In the genomic region with DNA sequence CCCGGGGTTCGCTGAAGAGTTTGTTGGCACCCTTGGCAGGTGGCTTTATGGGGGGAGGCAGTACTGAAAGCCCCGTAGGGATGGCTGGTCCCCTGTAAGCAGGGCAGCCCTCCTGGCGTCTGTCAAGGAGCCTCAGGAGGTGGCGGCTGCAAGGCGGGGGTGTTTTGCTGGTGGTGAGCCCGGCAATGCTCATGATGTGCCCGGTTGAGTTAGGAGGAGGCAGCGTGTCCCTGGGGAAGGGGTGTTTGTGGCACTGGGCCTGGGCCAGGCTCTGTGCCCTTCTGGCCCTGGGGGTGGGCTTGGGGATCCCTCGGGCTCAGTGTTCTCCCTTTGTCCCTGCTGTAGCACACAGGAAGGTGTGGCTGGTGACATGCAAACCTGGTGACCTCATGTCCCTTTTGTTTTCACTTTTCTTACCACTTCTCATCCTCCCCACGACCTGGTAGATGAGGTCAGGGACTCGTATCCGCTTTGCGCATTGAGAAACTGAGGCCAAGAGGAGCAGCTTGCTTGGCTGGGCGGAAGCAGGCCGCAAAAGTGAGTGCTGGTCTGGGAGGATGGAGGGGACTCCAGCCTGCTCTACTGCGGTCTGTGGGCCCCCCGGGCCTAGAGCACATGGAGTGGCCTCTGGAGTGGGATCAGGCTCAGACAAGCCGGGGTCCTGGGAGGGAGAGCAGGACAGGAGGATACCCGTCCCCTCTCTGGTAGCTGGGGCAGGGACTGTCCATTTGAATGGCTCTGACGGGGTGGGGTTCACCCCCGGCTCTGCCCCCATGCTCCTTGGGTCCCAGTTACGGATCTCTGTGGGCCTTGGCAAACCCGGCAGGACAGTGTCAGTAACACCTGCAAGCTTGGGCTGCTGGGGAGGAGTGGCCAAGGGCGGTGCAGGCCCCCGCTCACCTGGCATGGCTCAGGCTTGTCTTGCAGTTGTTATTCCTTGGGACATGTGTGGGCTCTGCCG, we compare ENCODE assay signal across 8 cellular contexts. TPM values are rescaled to one million over a fixed set of nuclear protein-coding genes. Genes with fewer than 3 reads are reported as not detected.
DNase-seq lines count a peak whose midpoint lies in the region; TF ChIP-seq lines count a peak whose summit lies in the region.

No MANE protein-coding gene starts in this region.

- no peaks in the 10 kb centered on the region for H3K9me3 ChIP-seq in breast epithelium
- H3K9me3 ChIP-seq in tibial artery: no peaks in the 10 kb centered on the region

- H3K4me3 ChIP-seq in breast epithelium: peak overlapping the region; percentile 85 to 95 (median 90)
- H3K4me3 ChIP-seq in tibial artery: peak overlapping the region; percentile 92 to 98

- CTCF ChIA-PET in MCF 10A (lab: Yijun Ruan, JAX): interaction anchor here (1.2 kb wide), 1 partner anchor 18 kb away, joined by 4 read pairs; no protein-coding TSS in a partner anchor
- CTCF ChIA-PET in activated CD4-positive, alpha-beta memory T cell treated with anti-CD3 and anti-CD28 coated beads, Interleukin-2, amount 10 ng/mL, durations not matched to agents 7 days and 5 days (lab: Charles Lee): no interaction called here

- intact Hi-C loops in breast epithelium (cut with DNase I; ENCODE audit: low total_unique reads): no loop called here
- intact Hi-C loops in MCF 10A (cut with micrococcal nuclease): no loop called here
- intact Hi-C loops in tibial artery (cut with DNase I; ENCODE audit: low total_unique reads): no loop called here

- no peaks in the 10 kb centered on the region for H3K36me3 ChIP-seq in breast epithelium
- peaks cover 0 to under 1% (median under 1%) of the 10 kb centered on the region in 3 donors for H3K36me3 ChIP-seq in tibial artery

- H3K27me3 Mint-ChIP-seq in MCF 10A (ENCODE audit: insufficient read depth, unreplicated experiment): no peaks in the 10 kb centered on the region
- peaks cover 22% of the 10 kb centered on the region for H3K27me3 Mint-ChIP-seq in activated CD4-positive, alpha-beta memory T cell treated with anti-CD3 and anti-CD28 coated beads, Interleukin-2, amount 10 ng/mL, durations not matched to agents 7 days and 5 days

- H3K27me3 ChIP-seq in breast epithelium (no peaks in the 10 kb centered on the region), layer of hippocampus (ENCODE audit: control insufficient read depth, insufficient read depth, low read length) (no peaks in the 10 kb centered on the region), tibial artery (no peaks in the 10 kb centered on the region)

- H3K9me3 Mint-ChIP-seq in MCF 10A (ENCODE audit: unreplicated experiment): no peaks in the 10 kb centered on the region
- no peaks in the 10 kb centered on the region for H3K9me3 Mint-ChIP-seq in activated CD4-positive, alpha-beta memory T cell treated with anti-CD3 and anti-CD28 coated beads, Interleukin-2, amount 10 ng/mL, durations not matched to agents 7 days and 5 days

- H3K4me3 Mint-ChIP-seq in MCF 10A (ENCODE audit: unreplicated experiment): no peak overlapping the region
- peak overlapping the region; percentile 65 for H3K4me3 Mint-ChIP-seq in activated CD4-positive, alpha-beta memory T cell treated with anti-CD3 and anti-CD28 coated beads, Interleukin-2, amount 10 ng/mL, durations not matched to agents 7 days and 5 days

- POLR2A ChIA-PET in MCF 10A (lab: Yijun Ruan, JAX): interaction anchor here (1.8 to 2.0 kb wide), 2 partner anchors 11 to 30 kb away, joined by 9 to 13 read pairs; no protein-coding TSS in a partner anchor
- POLR2A ChIA-PET in activated CD4-positive, alpha-beta memory T cell treated with anti-CD3 and anti-CD28 coated beads, Interleukin-2, amount 10 ng/mL, durations not matched to agents 7 days and 5 days (lab: Charles Lee): interaction anchor here (1.3 to 1.8 kb wide), 2 partner anchors 14 to 84 kb away, joined by 3 to 4 read pairs; no protein-coding TSS in a partner anchor

- H3K27ac ChIP-seq in breast epithelium (peak overlapping the region; percentile 78 to 80), layer of hippocampus (ENCODE audit: low read depth, low read length) (peak overlapping the region; percentile 53), tibial artery (peak overlapping the region; percentile 86 to 95)

- peaks cover 15% of the 10 kb centered on the region for H3K4me1 Mint-ChIP-seq in MCF 10A (ENCODE audit: insufficient read depth, unreplicated experiment)
- peaks cover 54% of the 10 kb centered on the region for H3K4me1 Mint-ChIP-seq in activated CD4-positive, alpha-beta memory T cell treated with anti-CD3 and anti-CD28 coated beads, Interleukin-2, amount 10 ng/mL, durations not matched to agents 7 days and 5 days

- DNase-seq in breast epithelium (ENCODE audit: low spot score in 2 of 2): peak in 1 of 2 donors; percentile 56
- DNase-seq in MCF 10A (ENCODE audit: unreplicated experiment): no peak
- DNase-seq in activated CD4-positive, alpha-beta memory T cell treated with anti-CD3 and anti-CD28 coated beads, Interleukin-2, amount 10 ng/mL, durations not matched to agents 7 days and 5 days: peak; percentile 51
- peak in 1 of 2 donors; percentile 78 for DNase-seq in tibial artery
- no peak for DNase-seq in SHP77 (lab: John Stamatoyannopoulos, UW)
- DNase-seq in AG08395 (ENCODE audit: low spot score): no peak
- DNase-seq in Kasumi-1 (lab: John Stamatoyannopoulos, UW): no peak

- peaks cover 11 to 23% of the 10 kb centered on the region in 2 donors for H3K4me1 ChIP-seq in breast epithelium
- H3K4me1 ChIP-seq in tibial artery: peaks cover 0 to 65% (median 62%) of the 10 kb centered on the region in 4 donors

- no TSS peak for BruUV-seq in MCF 10A (replicated peaks; lab: Mats Ljungman, UMichigan)

- no peak overlapping the region for H3K27ac Mint-ChIP-seq in MCF 10A (ENCODE audit: low read depth, unreplicated experiment)
- H3K27ac Mint-ChIP-seq in activated CD4-positive, alpha-beta memory T cell treated with anti-CD3 and anti-CD28 coated beads, Interleukin-2, amount 10 ng/mL, durations not matched to agents 7 days and 5 days: no peak overlapping the region

- H3K36me3 Mint-ChIP-seq in MCF 10A (ENCODE audit: insufficient read depth, unreplicated experiment): no peaks in the 10 kb centered on the region
- no peaks in the 10 kb centered on the region for H3K36me3 Mint-ChIP-seq in activated CD4-positive, alpha-beta memory T cell treated with anti-CD3 and anti-CD28 coated beads, Interleukin-2, amount 10 ng/mL, durations not matched to agents 7 days and 5 days (ENCODE audit: low read depth)

- no peak for TF ChIP-seq CTCF in breast epithelium (IDR thresholded peaks at IDR 0.05)
- TF ChIP-seq CTCF in MCF 10A (IDR thresholded peaks at IDR 0.05; ENCODE audit: unreplicated experiment): no peak
- no peak for TF ChIP-seq CTCF in tibial artery (IDR thresholded peaks at IDR 0.05)

- no peak for TF ChIP-seq POLR2A in breast epithelium (IDR thresholded peaks at IDR 0.05)

RNA-seq across cellular contexts. Expression of a gene that starts 2.2 kb away (rescaled TPM):
- total RNA-seq in breast epithelium: 10 to 100 TPM; 16.4 to 68.3 (median 18.7) TPM
- 1.9 and 5.8 TPM in 2 replicates for total RNA-seq in MCF 10A (2022)
- 1 to 10 TPM; 6.2 to 7.3 TPM for total RNA-seq in activated CD4-positive, alpha-beta memory T cell treated with anti-CD3 and anti-CD28 coated beads, Interleukin-2, amount 10 ng/mL, durations not matched to agents 7 days and 5 days
